8 cellular contexts compared by ENCODE assay signal in the genomic region with DNA sequence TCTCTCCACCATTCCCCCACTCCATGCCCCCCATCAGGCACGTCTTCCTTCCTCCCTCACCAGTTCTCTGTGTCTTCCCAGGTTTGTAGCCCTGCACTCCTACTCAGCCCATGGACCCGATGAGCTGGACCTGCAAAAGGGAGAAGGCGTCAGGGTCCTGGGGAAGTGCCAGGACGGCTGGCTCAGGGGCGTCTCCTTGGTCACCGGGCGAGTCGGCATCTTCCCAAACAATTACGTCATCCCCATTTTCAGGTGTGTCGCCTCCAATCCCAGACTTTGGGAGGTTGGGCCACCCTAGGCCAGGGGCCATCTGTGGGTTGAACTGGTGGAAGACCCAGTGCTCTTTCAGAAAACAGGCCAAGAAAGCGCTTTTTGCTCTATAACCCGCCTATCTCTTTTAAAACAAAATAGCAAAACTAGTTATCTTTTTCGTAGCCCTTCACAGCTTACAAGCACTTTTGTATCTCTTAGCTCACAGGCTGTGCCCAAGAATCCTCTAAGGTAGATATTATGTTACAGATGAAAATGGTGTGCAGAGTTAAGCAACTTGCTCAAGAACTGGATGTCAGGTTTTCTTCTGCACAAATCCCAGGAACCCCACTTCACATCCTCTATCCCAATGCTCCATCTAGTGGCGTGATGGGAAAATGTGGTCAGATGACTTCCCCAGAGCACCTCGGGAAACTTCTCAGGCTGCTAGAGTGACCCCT. TPM values are rescaled to one million over a fixed set of nuclear protein-coding genes. Genes with fewer than 3 reads are reported as not detected.
A peak's percentile ranks its signal among the peaks of the same experiment; 100 is the strongest.
DNase-seq lines count a peak whose midpoint lies in the region; ATAC-seq and TF ChIP-seq lines count a peak whose summit lies in the region.

No MANE protein-coding gene starts in this region.

- peak; percentile 82 for ATAC-seq in Panc1
- no peak for ATAC-seq in natural killer cell
- no peak for ATAC-seq in GM18909 (IDR thresholded peaks at IDR 0.05; ENCODE audit: poor library complexity, unreplicated experiment)

- H3K9me3 ChIP-seq in Panc1 (ENCODE audit: control insufficient read depth, insufficient read depth, low read depth, low read length) (no peaks in the 10 kb centered on the region), endodermal cell (ENCODE audit: control insufficient read depth, low read length) (no peaks in the 10 kb centered on the region)

- H3K4me1 ChIP-seq in Panc1 (ENCODE audit: control insufficient read depth, insufficient read depth, low read length) (no peaks in the 10 kb centered on the region), endodermal cell (ENCODE audit: control insufficient read depth, insufficient read depth, low read length) (peaks cover 2% of the 10 kb centered on the region)

- in situ Hi-C loops in Panc1 (cut with HindIII; ENCODE audit: low pct_unique_long_range_greater_than_20kb, low sequenced_read_pairs): no loop called here

- BruUV-seq in Panc1 (replicated peaks; lab: Mats Ljungman, UMichigan): no TSS peak

- WGBS in endodermal cell (ENCODE audit: insufficient coverage in 1 of 2, insufficient read length in 1 of 2), 2 experiments: 84 to 88% methylated on average over 4 to 15 of the region's 15 CpGs

- H3K4me3 ChIP-seq in Panc1 (ENCODE audit: low read depth in 2 of 2, low read length in 2 of 2) (no peak overlapping the region), endodermal cell (ENCODE audit: low read length) (no peak overlapping the region)

- H3K27me3 Mint-ChIP-seq in endodermal cell (ENCODE audit: insufficient read depth) (no peaks in the 10 kb centered on the region), natural killer cell (ENCODE audit: low read depth in 2 of 2) (peaks cover 7 to 16% of the 10 kb centered on the region in 2 donors)

- CTCF ChIA-PET in Panc1 (lab: Charles Lee): no interaction called here

- H3K27ac ChIP-seq in Panc1 (ENCODE audit: low read length) (no peak overlapping the region), endodermal cell (ENCODE audit: low read depth, low read length) (no peak overlapping the region)

- POLR2A ChIA-PET in Panc1 (lab: Charles Lee): no interaction called here

- H3K27me3 ChIP-seq in Panc1 (ENCODE audit: control insufficient read depth, insufficient read depth, low read length) (no peaks in the 10 kb centered on the region), endodermal cell (ENCODE audit: control insufficient read depth, insufficient read depth, low read length, poor library complexity, severe bottlenecking) (no peaks in the 10 kb centered on the region)

- no peak overlapping the region for H3K4me3 Mint-ChIP-seq in endodermal cell
- H3K4me3 Mint-ChIP-seq in natural killer cell: no peak overlapping the region

- H3K4me1 Mint-ChIP-seq in endodermal cell: no peaks in the 10 kb centered on the region
- no peaks in the 10 kb centered on the region for H3K4me1 Mint-ChIP-seq in natural killer cell

- peak overlapping the region; percentile 57 for H3K27ac Mint-ChIP-seq in endodermal cell
- no peak overlapping the region for H3K27ac Mint-ChIP-seq in natural killer cell

- H3K9ac ChIP-seq in endodermal cell (ENCODE audit: extremely low read depth, low read length, poor library complexity, severe bottlenecking): no peak overlapping the region

- H3K9me3 Mint-ChIP-seq in endodermal cell: no peaks in the 10 kb centered on the region
- H3K9me3 Mint-ChIP-seq in natural killer cell: no peaks in the 10 kb centered on the region

- TF ChIP-seq CTCF in Panc1 (IDR thresholded peaks at IDR 0.05): peak; percentile 81
- TF ChIP-seq CTCF in endodermal cell (conservative IDR thresholded peaks at IDR 0.05): peak; percentile 86
- TF ChIP-seq CTCF in natural killer cell (IDR thresholded peaks at IDR 0.05): no peak

- intact Hi-C loops in Panc1 (cut with micrococcal nuclease; ENCODE audit: unreplicated experiment): loop anchor here (5.0 to 10.0 kb wide), 3 partner anchors 104 to 352 kb away; no protein-coding TSS in a partner anchor
- intact Hi-C loops in natural killer cell (cut with micrococcal nuclease): no loop called here

- peak; percentile 8 for DNase-seq in NK-92 treated with Interleukin-12 subunit alpha and Interleukin-12 subunit beta, amount 100 ng/mL, for 24 hours (lab: John Stamatoyannopoulos, UW)
- DNase-seq in NK-92 (lab: John Stamatoyannopoulos, UW; ENCODE audit: unreplicated experiment) (no peak), Kasumi-1 (lab: John Stamatoyannopoulos, UW) (peak; percentile 71 to 73), Panc1 (ENCODE audit: low read depth, low spot score) (peak; percentile 22), endodermal cell (peak; percentile 87), midbrain (lab: John Stamatoyannopoulos, UW) (peak; percentile 52), natural killer cell (no peak)

- H3K36me3 ChIP-seq in Panc1 (ENCODE audit: control insufficient read depth, insufficient read depth, low read length): no peaks in the 10 kb centered on the region
- no peaks in the 10 kb centered on the region for H3K36me3 ChIP-seq in endodermal cell (ENCODE audit: control insufficient read depth, insufficient read depth, low read length)

- H3K36me3 Mint-ChIP-seq in endodermal cell (ENCODE audit: low read depth): no peaks in the 10 kb centered on the region
- H3K36me3 Mint-ChIP-seq in natural killer cell: no peaks in the 10 kb centered on the region

RNA-seq across cellular contexts. Expression of a gene that starts 56.2 kb away (rescaled TPM):
- total RNA-seq in Panc1 (2021; ENCODE audit: unreplicated experiment): 0.49 TPM
- polyA plus RNA-seq in Panc1 (2012; ENCODE audit: insufficient read length): 0.35 TPM
- 1 to 10 TPM in 1 of 2 donors, under 1 TPM in 1; 1.00 to 1.5 TPM for total RNA-seq in endodermal cell
- polyA plus RNA-seq in endodermal cell (2013, experiment 1 of 2): 0.82 TPM
- not detected for polyA plus RNA-seq in endodermal cell (2013, experiment 2 of 2)
- under 1 TPM in 1 of 3 donors, not detected in 2; 0.45 TPM for total RNA-seq in natural killer cell

Comparison
In these comparisons a context has a peak if more than half of its experiments do, and no peak if none do; other contexts are left out.
1. DNase-seq: peak in NK-92 treated with Interleukin-12 subunit alpha and Interleukin-12 subunit beta, amount 100 ng/mL, for 24 hours (single experiment), Kasumi-1 (2 of 2), Panc1 (single experiment), endodermal cell (single experiment) and midbrain (single experiment); none in NK-92 (single experiment) and natural killer cell (single experiment).